ENCODE assay signal across 31 cellular contexts in the genomic region with DNA sequence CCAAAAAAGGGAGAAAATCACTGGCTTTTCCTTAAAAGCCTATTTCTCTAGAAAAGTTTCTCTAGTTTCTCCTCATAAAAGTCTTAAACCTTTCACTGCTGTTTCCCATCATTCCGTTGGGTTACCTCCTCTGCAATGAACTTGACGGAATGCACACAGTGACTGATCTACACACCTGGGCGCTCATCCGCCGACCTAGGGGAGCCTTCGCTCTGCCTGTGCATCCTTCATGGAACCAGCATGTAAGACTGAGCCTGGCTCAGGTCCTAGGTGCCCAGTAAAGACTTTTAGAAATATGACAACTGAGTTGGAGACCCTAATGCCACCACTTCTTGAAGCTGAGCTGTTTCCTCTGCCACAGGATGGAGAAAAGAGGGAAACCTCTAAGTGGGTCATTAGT.
"Had no signal": no experiment of that assay in that cellular context is flagged by ENCODE, and none has a peak within 500 bp of the region (broad histone marks: within the 10 kb centered on the region; RNA-seq: fewer than 3 reads in every experiment).

No MANE protein-coding gene starts in this region.

- H3K4me3 Mint-ChIP-seq: activated CD4-positive, alpha-beta memory T cell treated with anti-CD3 and anti-CD28 coated beads for 36 hours; activated CD4-positive, alpha-beta T cell treated with anti-CD3 and anti-CD28 coated beads for 36 hours; activated CD4-positive, alpha-beta T cell treated with anti-CD3 and anti-CD28 coated beads, Interleukin-2, amount 10 ng/mL, durations not matched to agents 24 days and 14 days; activated CD8-positive, alpha-beta memory T cell treated with anti-CD3 and anti-CD28 coated beads, Interleukin-2, amount 10 ng/mL, durations not matched to agents 7 days and 5 days; activated CD8-positive, alpha-beta T cell treated with anti-CD3 and anti-CD28 coated beads, Interleukin-2, amount 10 ng/mL, durations not matched to agents 7 days and 5 days; activated naive CD4-positive, alpha-beta T cell treated with anti-CD3 and anti-CD28 coated beads, Interleukin-2, amount 50 U/mL, for 24 hours; activated naive CD8-positive, alpha-beta T cell treated with anti-CD3 and anti-CD28 coated beads for 36 hours; activated naive CD8-positive, alpha-beta T cell treated with anti-CD3 and anti-CD28 coated beads, Interleukin-2, amount 50 U/mL, for 24 hours; activated T-helper 17 cell treated with anti-CD3 and anti-CD28 coated beads, Interleukin-2, amount 50 U/mL, for 72 hours; effector memory CD8-positive, alpha-beta T cell had no signal

- H3K36me3 ChIP-seq: adrenal gland, esophagus muscularis mucosa, gastrocnemius medialis, heart left ventricle had no signal

- ATAC-seq: activated CD4-positive, alpha-beta T cell treated with anti-CD3 and anti-CD28 coated beads for 36 hours; activated CD8-positive, alpha-beta memory T cell treated with anti-CD3 and anti-CD28 coated beads, Interleukin-2, amount 10 ng/mL, durations not matched to agents 7 days and 5 days; activated CD8-positive, alpha-beta T cell treated with anti-CD3 and anti-CD28 coated beads, Interleukin-2, amount 10 ng/mL, durations not matched to agents 7 days and 5 days; activated naive CD8-positive, alpha-beta T cell treated with anti-CD3 and anti-CD28 coated beads, Interleukin-2, amount 50 U/mL, for 24 hours; activated T-helper 17 cell treated with anti-CD3 and anti-CD28 coated beads, Interleukin-2, amount 50 U/mL, for 72 hours; body of pancreas; effector memory CD8-positive, alpha-beta T cell; foreskin keratinocyte; gastrocnemius medialis; heart left ventricle had no signal

- H3K27ac ChIP-seq: adrenal gland, body of pancreas, esophagus muscularis mucosa, foreskin keratinocyte, gastrocnemius medialis, heart left ventricle had no signal

- H3K36me3 Mint-ChIP-seq: activated CD4-positive, alpha-beta memory T cell treated with anti-CD3 and anti-CD28 coated beads for 36 hours; activated naive CD4-positive, alpha-beta T cell treated with anti-CD3 and anti-CD28 coated beads, Interleukin-2, amount 50 U/mL, for 24 hours; activated naive CD8-positive, alpha-beta T cell treated with anti-CD3 and anti-CD28 coated beads for 36 hours had no signal

- H3K27me3 ChIP-seq: body of pancreas, foreskin keratinocyte had no signal

- H3K4me3 ChIP-seq: adrenal gland, body of pancreas, esophagus muscularis mucosa, gastrocnemius medialis, heart left ventricle had no signal

- H3K9me3 ChIP-seq: adrenal gland, body of pancreas, gastrocnemius medialis had no signal

- H3K27ac Mint-ChIP-seq: activated CD4-positive, alpha-beta memory T cell treated with anti-CD3 and anti-CD28 coated beads for 36 hours; activated CD4-positive, alpha-beta T cell treated with anti-CD3 and anti-CD28 coated beads for 36 hours; activated CD4-positive, alpha-beta T cell treated with anti-CD3 and anti-CD28 coated beads, Interleukin-2, amount 10 ng/mL, durations not matched to agents 24 days and 14 days; activated CD8-positive, alpha-beta memory T cell treated with anti-CD3 and anti-CD28 coated beads, Interleukin-2, amount 10 ng/mL, durations not matched to agents 7 days and 5 days; activated CD8-positive, alpha-beta T cell treated with anti-CD3 and anti-CD28 coated beads, Interleukin-2, amount 10 ng/mL, durations not matched to agents 7 days and 5 days; activated naive CD4-positive, alpha-beta T cell treated with anti-CD3 and anti-CD28 coated beads, Interleukin-2, amount 50 U/mL, for 24 hours; activated naive CD8-positive, alpha-beta T cell treated with anti-CD3 and anti-CD28 coated beads for 36 hours; activated naive CD8-positive, alpha-beta T cell treated with anti-CD3 and anti-CD28 coated beads, Interleukin-2, amount 50 U/mL, for 24 hours; activated T-helper 17 cell treated with anti-CD3 and anti-CD28 coated beads, Interleukin-2, amount 50 U/mL, for 72 hours had no signal

- H3K4me1 Mint-ChIP-seq: activated CD4-positive, alpha-beta T cell treated with anti-CD3 and anti-CD28 coated beads for 36 hours; activated CD4-positive, alpha-beta T cell treated with anti-CD3 and anti-CD28 coated beads, Interleukin-2, amount 10 ng/mL, durations not matched to agents 24 days and 14 days; activated CD8-positive, alpha-beta memory T cell treated with anti-CD3 and anti-CD28 coated beads, Interleukin-2, amount 10 ng/mL, durations not matched to agents 7 days and 5 days; activated naive CD4-positive, alpha-beta T cell treated with anti-CD3 and anti-CD28 coated beads, Interleukin-2, amount 50 U/mL, for 24 hours; activated T-helper 17 cell treated with anti-CD3 and anti-CD28 coated beads, Interleukin-2, amount 50 U/mL, for 72 hours had no signal

- H3K9me3 Mint-ChIP-seq: activated naive CD4-positive, alpha-beta T cell treated with anti-CD3 and anti-CD28 coated beads, Interleukin-2, amount 50 U/mL, for 24 hours; activated naive CD8-positive, alpha-beta T cell treated with anti-CD3 and anti-CD28 coated beads for 36 hours; effector memory CD8-positive, alpha-beta T cell had no signal

- H3K4me1 ChIP-seq: adrenal gland, body of pancreas, esophagus muscularis mucosa, foreskin keratinocyte, gastrocnemius medialis had no signal

- H3K27me3 Mint-ChIP-seq: activated CD4-positive, alpha-beta T cell treated with anti-CD3 and anti-CD28 coated beads, Interleukin-2, amount 10 ng/mL, durations not matched to agents 24 days and 14 days had no signal

- DNase-seq: activated CD4-positive, alpha-beta memory T cell treated with anti-CD3 and anti-CD28 coated beads for 36 hours; activated CD4-positive, alpha-beta T cell treated with anti-CD3 and anti-CD28 coated beads for 36 hours; activated CD4-positive, alpha-beta T cell treated with anti-CD3 and anti-CD28 coated beads, Interleukin-2, amount 10 ng/mL, durations not matched to agents 24 days and 14 days; activated CD4-positive, CD25-positive, alpha-beta regulatory T cell; activated CD4-positive, CD25-positive, alpha-beta regulatory T cell treated with anti-CD3 and anti-CD28 coated beads, Interleukin-2, amount 50 U/mL, for 72 hours; activated CD8-positive, alpha-beta memory T cell treated with anti-CD3 and anti-CD28 coated beads, Interleukin-2, amount 10 ng/mL, durations not matched to agents 7 days and 5 days; activated CD8-positive, alpha-beta memory T cell treated with anti-CD3 and anti-CD28 coated beads, Interleukin-2, amount 50 U/mL, for 4 hours; activated CD8-positive, alpha-beta T cell treated with anti-CD3 and anti-CD28 coated beads, Interleukin-2, amount 10 ng/mL, durations not matched to agents 7 days and 5 days; activated effector memory CD4-positive, alpha-beta T cell treated with Interleukin-2 at 50 U/mL for 16 hours; activated gamma-delta T cell treated with Interleukin-2 at 50 U/mL for 16 hours; activated naive CD4-positive, alpha-beta T cell treated with Interleukin-2 at 50 U/mL for 16 hours; activated naive CD8-positive, alpha-beta T cell treated with anti-CD3 and anti-CD28 coated beads for 36 hours; activated naive CD8-positive, alpha-beta T cell treated with anti-CD3 and anti-CD28 coated beads, Interleukin-2, amount 50 U/mL, for 24 hours; activated T-cell treated with anti-CD3 and anti-CD28 coated beads, Interleukin-2, amount 50 U/mL, for 1 hour; amygdala; body of pancreas; central memory CD4-positive, alpha-beta T cell; cortex of kidney; dermis blood vessel endothelial cell; effector CD4-positive, alpha-beta T cell; effector memory CD8-positive, alpha-beta T cell; erythroblast; foreskin keratinocyte; gastrocnemius medialis; glutamatergic neuron; heart left ventricle; T-helper 2 cell had no signal
